ENCODE assay signal across 17 cellular contexts in the genomic region with DNA sequence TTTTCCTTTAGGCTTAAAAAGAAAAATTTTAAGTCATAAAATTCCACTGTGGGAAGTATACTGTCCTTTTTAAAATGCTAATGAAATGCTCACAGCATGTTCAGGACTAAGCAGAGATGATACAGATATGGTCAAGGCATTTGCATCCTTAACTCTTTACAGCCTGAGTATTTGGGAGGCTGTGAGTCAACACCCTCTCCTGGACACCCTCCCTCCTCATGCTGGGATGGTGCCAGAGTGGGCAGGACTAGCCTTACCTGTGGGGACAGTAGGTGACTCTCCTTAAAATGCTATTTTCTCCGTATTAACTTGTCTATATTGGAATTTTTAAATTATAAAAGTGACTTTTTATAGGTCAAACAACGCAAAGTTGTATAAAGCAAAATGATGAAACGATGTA.
DNase-seq lines count a peak whose midpoint lies in the region; ATAC-seq and TF ChIP-seq lines count a peak whose summit lies in the region.
"Had no signal": no experiment of that assay in that cellular context is flagged by ENCODE, and none has a peak within 500 bp of the region (broad histone marks: within the 10 kb centered on the region; RNA-seq: fewer than 3 reads in every experiment).

No MANE protein-coding gene starts in this region.

- no peaks in the 10 kb centered on the region for H4K20me1 ChIP-seq in GM23338 (replicated peaks; ENCODE audit: insufficient read depth)

- H3K27ac Mint-ChIP-seq in GM23338 (no peak overlapping the region), progenitor cell of endocrine pancreas (no peak overlapping the region)
- H3K27ac Mint-ChIP-seq: CD8-positive, alpha-beta T cell; H9; IgD-negative memory B cell had no signal

- H3K4me2 ChIP-seq in GM23338 (no peak overlapping the region), mesendoderm (ENCODE audit: low read length) (no peak overlapping the region)
- H3K4me2 ChIP-seq: A549 had no signal

- no peak overlapping the region for H2BK5ac ChIP-seq in mesendoderm (ENCODE audit: low read length)

- no peaks in the 10 kb centered on the region for H3K79me2 ChIP-seq in GM23338 (replicated peaks; ENCODE audit: insufficient read depth)
- H3K79me2 ChIP-seq in mesendoderm (ENCODE audit: control insufficient read depth, insufficient read depth, low read length): no peaks in the 10 kb centered on the region

- H3K36me3 Mint-ChIP-seq in GM23338 (ENCODE audit: low read depth) (no peaks in the 10 kb centered on the region), progenitor cell of endocrine pancreas (ENCODE audit: insufficient read depth) (no peaks in the 10 kb centered on the region)
- H3K36me3 Mint-ChIP-seq: CD14-positive monocyte; CD8-positive, alpha-beta T cell; IgD-negative memory B cell had no signal

- no peak for TF ChIP-seq CTCF in GM23338 (conservative IDR thresholded peaks at IDR 0.05; ENCODE audit: low read depth in 2 of 2)
- no peak for TF ChIP-seq CTCF in RWPE2 (IDR thresholded peaks at IDR 0.05; ENCODE audit: poor library complexity, severe bottlenecking)
- TF ChIP-seq CTCF in progenitor cell of endocrine pancreas (IDR thresholded peaks at IDR 0.05; ENCODE audit: unreplicated experiment): no peak

- H3K4me1 Mint-ChIP-seq in GM23338 (peaks cover 26% of the 10 kb centered on the region), progenitor cell of endocrine pancreas (ENCODE audit: low read depth) (peaks cover 11% of the 10 kb centered on the region)
- H3K4me1 Mint-ChIP-seq: CD14-positive monocyte had no signal

- H3K4ac ChIP-seq in mesendoderm (ENCODE audit: low read depth, low read length): no peak overlapping the region

- H3K4me3 Mint-ChIP-seq in GM23338: no peak overlapping the region
- no peak overlapping the region for H3K4me3 Mint-ChIP-seq in progenitor cell of endocrine pancreas (ENCODE audit: low read depth)
- H3K4me3 Mint-ChIP-seq: CD14-positive monocyte; CD8-positive, alpha-beta T cell; H9; IgD-negative memory B cell had no signal

- H3K27me3 ChIP-seq in GM23338 (ENCODE audit: insufficient read depth) (no peaks in the 10 kb centered on the region), RWPE2 (ENCODE audit: insufficient read depth, poor library complexity, severe bottlenecking) (no peaks in the 10 kb centered on the region), mesendoderm (ENCODE audit: insufficient read depth, low read length, poor library complexity) (no peaks in the 10 kb centered on the region)
- H3K27me3 ChIP-seq: BE2C had no signal

- H3K27me3 Mint-ChIP-seq in GM23338 (ENCODE audit: insufficient read depth, low read depth, poor library complexity) (no peaks in the 10 kb centered on the region), progenitor cell of endocrine pancreas (no peaks in the 10 kb centered on the region)

- H3K23ac ChIP-seq in mesendoderm (ENCODE audit: low read length): no peak overlapping the region

- no peaks in the 10 kb centered on the region for H3F3A ChIP-seq in GM23338 (replicated peaks; ENCODE audit: low read depth)

- no peaks in the 10 kb centered on the region for H3K9me3 ChIP-seq in RWPE2 (ENCODE audit: severe bottlenecking)
- H3K9me3 ChIP-seq: A549, BE2C had no signal

- ATAC-seq in GM23338 (peak; percentile 75), RWPE2 (ENCODE audit: low read depth) (no peak), GM18511 (IDR thresholded peaks at IDR 0.05; ENCODE audit: unreplicated experiment) (no peak)
- ATAC-seq: A549; CD8-positive, alpha-beta T cell had no signal

- no peak overlapping the region for H3K27ac ChIP-seq in GM23338 (ENCODE audit: low read depth)
- H3K27ac ChIP-seq in RWPE2 (ENCODE audit: poor library complexity, severe bottlenecking): peak overlapping the region; percentile 82
- H3K27ac ChIP-seq in epithelial cell of prostate: peak overlapping the region; percentile 91
- H3K27ac ChIP-seq in mesendoderm (ENCODE audit: low read depth, low read length): no peak overlapping the region
- H3K27ac ChIP-seq: A549 had no signal

- no peak overlapping the region for H2BK120ac ChIP-seq in mesendoderm (ENCODE audit: low read depth, low read length)

- H3K4me3 ChIP-seq in GM23338: no peak overlapping the region
- no peak overlapping the region for H3K4me3 ChIP-seq in RWPE2 (ENCODE audit: severe bottlenecking)
- no peak overlapping the region for H3K4me3 ChIP-seq in mesendoderm (ENCODE audit: low read length)
- H3K4me3 ChIP-seq: A549 had no signal

- no peak for DNase-seq in GM23338 (ENCODE audit: low spot score)
- no peak for DNase-seq in RWPE2 (ENCODE audit: low spot score)
- DNase-seq in epithelial cell of prostate (ENCODE audit: low read depth, low spot score): no peak
- DNase-seq in mesendoderm: peak; percentile 50
- DNase-seq in progenitor cell of endocrine pancreas (ENCODE audit: low spot score, unreplicated experiment): no peak
- DNase-seq in cerebellum (ENCODE audit: low spot score): no peak
- DNase-seq: BE2C; CD8-positive, alpha-beta T cell; COR-L47; DMS153; DND-41; GF-D8; H9 had no signal

- no peaks in the 10 kb centered on the region for H3K79me1 ChIP-seq in mesendoderm (ENCODE audit: low read length)

- peaks cover 16% of the 10 kb centered on the region for H3K4me1 ChIP-seq in GM23338 (ENCODE audit: insufficient read depth)
- H3K4me1 ChIP-seq in RWPE2 (ENCODE audit: insufficient read depth, poor library complexity, severe bottlenecking): peaks cover 27% of the 10 kb centered on the region
- no peaks in the 10 kb centered on the region for H3K4me1 ChIP-seq in mesendoderm (ENCODE audit: control insufficient read depth, low read depth, low read length)
- H3K4me1 ChIP-seq: BE2C had no signal

- no peaks in the 10 kb centered on the region for H3K9me2 ChIP-seq in GM23338 (ENCODE audit: insufficient read depth)

- no peak overlapping the region for H4K5ac ChIP-seq in mesendoderm (ENCODE audit: low read length)

- H3K36me3 ChIP-seq in GM23338 (ENCODE audit: insufficient read depth): no peaks in the 10 kb centered on the region
- H3K36me3 ChIP-seq in RWPE2 (ENCODE audit: low read depth): no peaks in the 10 kb centered on the region
- no peaks in the 10 kb centered on the region for H3K36me3 ChIP-seq in mesendoderm (ENCODE audit: control insufficient read depth, insufficient read depth, low read length)
- H3K36me3 ChIP-seq: BE2C had no signal

- no peak overlapping the region for H3K56ac ChIP-seq in mesendoderm (ENCODE audit: low read length)

- no peaks in the 10 kb centered on the region for H3K9me3 Mint-ChIP-seq in GM23338
- peaks cover 9% of the 10 kb centered on the region for H3K9me3 Mint-ChIP-seq in progenitor cell of endocrine pancreas (ENCODE audit: low read depth)
- H3K9me3 Mint-ChIP-seq: CD8-positive, alpha-beta T cell; H9 had no signal

- H2AK5ac ChIP-seq in mesendoderm (ENCODE audit: low read length): no peak overlapping the region

- WGBS in mesendoderm (ENCODE audit: extremely low coverage, insufficient coverage, low lambda C conversion rate): no CpG with 5 or more reads among the region's 3 CpGs

- H2BK15ac ChIP-seq in mesendoderm (replicated peaks; ENCODE audit: low read depth): no peak overlapping the region

- no peak overlapping the region for H3K9ac ChIP-seq in mesendoderm (ENCODE audit: low read length)

- no peak overlapping the region for H3K18ac ChIP-seq in mesendoderm (ENCODE audit: low read length)

- H2AFZ ChIP-seq in GM23338: no peak overlapping the region

- no peak overlapping the region for H4K8ac ChIP-seq in mesendoderm (ENCODE audit: low read depth, low read length)

TF ChIP-seq in GM23338, 12 proteins besides CTCF, POLR2A, EP300 and RAD21 (continues in another document):
- TF ChIP-seq STAT1 (IDR thresholded peaks at IDR 0.05; ENCODE audit: unreplicated experiment): no peak

Comparison
In these comparisons a context has a peak if more than half of its experiments do, and no peak if none do; other contexts are left out.
1. H3K27ac ChIP-seq: peak in RWPE2 (single experiment) and epithelial cell of prostate (single experiment); none in GM23338 (single experiment) and mesendoderm (single experiment).